8 cellular contexts compared by ENCODE assay signal in genomic region chr5:143918961-143919360, GRCh38.
"Had no signal": no experiment of that assay in that cellular context is flagged by ENCODE, and none has a peak within 500 bp of the region (broad histone marks: within the 10 kb centered on the region; RNA-seq: fewer than 3 reads in every experiment).

No MANE protein-coding gene starts in this region.

- ATAC-seq: GM12878 had no signal

- DNase-seq: GDM1, GF-D8 had no signal

- H3K4me3 ChIP-seq: GM12878 had no signal

- FAIRE-seq: G401.6, GM12878, GM12891, GM12892, GM18507, GM19239 had no signal
